Comparison of ENCODE assay signal across 18 cellular contexts in genomic region chr16:67499159-67499558, GRCh38. TPM values are rescaled to one million over a fixed set of nuclear protein-coding genes. Genes with fewer than 3 reads are reported as not detected.
DNase-seq lines count a peak whose midpoint lies in the region; ATAC-seq lines count a peak whose summit lies in the region.
"Had no signal": no experiment of that assay in that cellular context is flagged by ENCODE, and none has a peak within 500 bp of the region (broad histone marks: within the 10 kb centered on the region; RNA-seq: fewer than 3 reads in every experiment).

No MANE protein-coding gene starts in this region.

- H3K4me3 Mint-ChIP-seq in activated naive CD4-positive, alpha-beta T cell treated with anti-CD3 and anti-CD28 coated beads, Interleukin-2, amount 50 U/mL, for 24 hours = no peak overlapping the region
- no peak overlapping the region for H3K4me3 Mint-ChIP-seq in activated T-helper 17 cell treated with anti-CD3 and anti-CD28 coated beads, Interleukin-2, amount 50 U/mL, for 72 hours
- H3K4me3 Mint-ChIP-seq: memory B cell had no signal

- peaks cover 14% of the 10 kb centered on the region for H3K4me1 Mint-ChIP-seq in activated naive CD4-positive, alpha-beta T cell treated with anti-CD3 and anti-CD28 coated beads, Interleukin-2, amount 50 U/mL, for 24 hours
- peaks cover 10% of the 10 kb centered on the region for H3K4me1 Mint-ChIP-seq in activated T-helper 17 cell treated with anti-CD3 and anti-CD28 coated beads, Interleukin-2, amount 50 U/mL, for 72 hours

- H3K27me3 Mint-ChIP-seq in activated naive CD4-positive, alpha-beta T cell treated with anti-CD3 and anti-CD28 coated beads, Interleukin-2, amount 50 U/mL, for 24 hours = no peaks in the 10 kb centered on the region
- H3K27me3 Mint-ChIP-seq in activated T-helper 17 cell treated with anti-CD3 and anti-CD28 coated beads, Interleukin-2, amount 50 U/mL, for 72 hours = no peaks in the 10 kb centered on the region
- H3K27me3 Mint-ChIP-seq: memory B cell had no signal

- H3K9me3 Mint-ChIP-seq in activated naive CD4-positive, alpha-beta T cell treated with anti-CD3 and anti-CD28 coated beads, Interleukin-2, amount 50 U/mL, for 24 hours = no peaks in the 10 kb centered on the region
- no peaks in the 10 kb centered on the region for H3K9me3 Mint-ChIP-seq in activated T-helper 17 cell treated with anti-CD3 and anti-CD28 coated beads, Interleukin-2, amount 50 U/mL, for 72 hours
- H3K9me3 Mint-ChIP-seq: memory B cell had no signal

- peaks cover 1% of the 10 kb centered on the region for H3K36me3 Mint-ChIP-seq in activated naive CD4-positive, alpha-beta T cell treated with anti-CD3 and anti-CD28 coated beads, Interleukin-2, amount 50 U/mL, for 24 hours
- no peaks in the 10 kb centered on the region for H3K36me3 Mint-ChIP-seq in activated T-helper 17 cell treated with anti-CD3 and anti-CD28 coated beads, Interleukin-2, amount 50 U/mL, for 72 hours (ENCODE audit: low read depth)

- intact Hi-C loops in right cardiac atrium (cut with DNase I) = no loop called here

- no peak for DNase-seq in activated naive CD4-positive, alpha-beta T cell treated with anti-CD3 and anti-CD28 coated beads, Interleukin-2, amount 50 U/mL, for 16 hours
- DNase-seq in right cardiac atrium = peak in 1 of 3 donors; percentile 68
- peak; percentile 83 for DNase-seq in stromal cell of bone marrow (ENCODE audit: low read depth)
- DNase-seq in HPDE6-E6E7 (ENCODE audit: extremely low spot score) = no peak
- no peak for DNase-seq in KG1 (lab: John Stamatoyannopoulos, UW)
- DNase-seq: brain microvascular endothelial cell; effector CD8-positive, alpha-beta T cell; foreskin keratinocyte; MV-4-11; stimulated activated CD4-positive, alpha-beta T cell treated with anti-CD3 and anti-CD28 coated beads, Interleukin-4, amount 100 ng/mL, for 4 hours; SW 1271; upper lobe of left lung had no signal

- H3K27ac ChIP-seq in right cardiac atrium (ENCODE audit: low read length) = no peak overlapping the region
- H3K27ac ChIP-seq: brain microvascular endothelial cell, foreskin keratinocyte, neutrophil, upper lobe of left lung had no signal

- ATAC-seq in activated T-helper 17 cell treated with anti-CD3 and anti-CD28 coated beads, Interleukin-2, amount 50 U/mL, for 72 hours (replicated peaks) = no peak
- ATAC-seq in right cardiac atrium = peak; percentile 68 to 84
- no peak for ATAC-seq in HG03280 (IDR thresholded peaks at IDR 0.05; ENCODE audit: unreplicated experiment)
- ATAC-seq: foreskin keratinocyte, HCT116 had no signal

- WGBS in right cardiac atrium = 54% methylated on average over 5 of the region's 5 CpGs

- H3K4me3 ChIP-seq in right cardiac atrium (ENCODE audit: low read length) = no peak overlapping the region
- H3K4me3 ChIP-seq: upper lobe of left lung had no signal

- H3K4me1 ChIP-seq in right cardiac atrium (ENCODE audit: control insufficient read depth, insufficient read depth, low read length) = no peaks in the 10 kb centered on the region
- H3K4me1 ChIP-seq: foreskin keratinocyte had no signal

- H3K27me3 ChIP-seq in right cardiac atrium (ENCODE audit: control insufficient read depth, insufficient read depth) = no peaks in the 10 kb centered on the region
- H3K27me3 ChIP-seq: brain microvascular endothelial cell, foreskin keratinocyte, neutrophil, upper lobe of left lung had no signal

- H3K27ac Mint-ChIP-seq in activated naive CD4-positive, alpha-beta T cell treated with anti-CD3 and anti-CD28 coated beads, Interleukin-2, amount 50 U/mL, for 24 hours = peak overlapping the region; percentile 10
- H3K27ac Mint-ChIP-seq in activated T-helper 17 cell treated with anti-CD3 and anti-CD28 coated beads, Interleukin-2, amount 50 U/mL, for 72 hours = peak overlapping the region; percentile 73

- no peaks in the 10 kb centered on the region for H3K9me3 ChIP-seq in right cardiac atrium (ENCODE audit: control insufficient read depth, low read length)
- H3K9me3 ChIP-seq: neutrophil, upper lobe of left lung had no signal

RNA-seq across cellular contexts. Expression of gene AGRP, which starts 15.8 kb away (rescaled TPM):
- not detected for total RNA-seq in activated T-helper 17 cell treated with anti-CD3 and anti-CD28 coated beads, Interleukin-2, amount 50 U/mL, for 72 hours
- total RNA-seq in right cardiac atrium = not detected
- not detected for polyA plus RNA-seq in right cardiac atrium
- total RNA-seq: foreskin keratinocyte had no signal
- polyA plus RNA-seq: foreskin keratinocyte had no signal

RNA-seq across cellular contexts. Expression of gene ATP6V0D1, which starts 18.2 kb away (rescaled TPM):
- 10 to 100 TPM; 20.6 to 42.1 TPM for total RNA-seq in activated T-helper 17 cell treated with anti-CD3 and anti-CD28 coated beads, Interleukin-2, amount 50 U/mL, for 72 hours
- total RNA-seq in right cardiac atrium = 10 to 100 TPM; 64.1 to 79.4 (median 68.2) TPM
- polyA plus RNA-seq in right cardiac atrium = 44.6 TPM

RNA-seq across cellular contexts. Expression of gene RIPOR1, which starts 29.5 kb away (rescaled TPM):
- 10 to 100 TPM; 30.4 to 57.0 TPM for total RNA-seq in activated T-helper 17 cell treated with anti-CD3 and anti-CD28 coated beads, Interleukin-2, amount 50 U/mL, for 72 hours
- 10 to 100 TPM; 76.2 to 86.6 (median 83.7) TPM for total RNA-seq in right cardiac atrium
- polyA plus RNA-seq in right cardiac atrium = 43.8 TPM

Comparison
In these comparisons a context has a peak if more than half of its experiments do, and no peak if none do; other contexts are left out.
1. ATAC-seq: peak in right cardiac atrium (2 of 2); none in activated T-helper 17 cell treated with anti-CD3 and anti-CD28 coated beads, Interleukin-2, amount 50 U/mL, for 72 hours (single experiment) and HG03280 (single experiment).